ENCODE assay signal across 28 cellular contexts in genomic region chr2:170829016-170829415, GRCh38. TPM values are rescaled to one million over a fixed set of nuclear protein-coding genes. Genes with fewer than 3 reads are reported as not detected.
"Had no signal": no experiment of that assay in that cellular context is flagged by ENCODE, and none has a peak within 500 bp of the region (broad histone marks: within the 10 kb centered on the region; RNA-seq: fewer than 3 reads in every experiment).

No MANE protein-coding gene starts in this region.

- DNase-seq: activated CD4-positive, alpha-beta memory T cell treated with anti-CD3 and anti-CD28 coated beads, Interleukin-2, amount 10 ng/mL, durations not matched to agents 7 days and 5 days; activated CD4-positive, alpha-beta T cell treated with anti-CD3 and anti-CD28 coated beads for 1 hour; activated CD4-positive, alpha-beta T cell treated with anti-CD3 and anti-CD28 coated beads for 4 hours; activated CD4-positive, alpha-beta T cell treated with anti-CD3 and anti-CD28 coated beads, Interleukin-2, amount 10 ng/mL, durations not matched to agents 7 days and 5 days; activated CD4-positive, alpha-beta T cell treated with anti-CD3 and anti-CD28 coated beads, Interleukin-2, amount 50 U/mL, for 4 hours; activated CD8-positive, alpha-beta memory T cell treated with anti-CD3 and anti-CD28 coated beads, Interleukin-2, amount 50 U/mL, for 48 hours; activated effector memory CD4-positive, alpha-beta T cell treated with Interleukin-2 at 50 U/mL for 16 hours; activated gamma-delta T cell treated with Interleukin-2 at 50 U/mL for 16 hours; activated naive CD4-positive, alpha-beta T cell treated with anti-CD3 and anti-CD28 coated beads, Interleukin-2, amount 50 U/mL, for 16 hours; activated naive CD4-positive, alpha-beta T cell treated with Interleukin-2 at 50 U/mL for 16 hours; activated T-cell treated with anti-CD3 and anti-CD28 coated beads for 4 hours; activated T-cell treated with anti-CD3 and anti-CD28 coated beads, Interleukin-2, amount 50 U/mL, for 24 hours; amniotic stem cell; brain microvascular endothelial cell; cortex of kidney; dermis blood vessel endothelial cell; effector CD4-positive, alpha-beta T cell; effector memory CD8-positive, alpha-beta T cell; erythroblast; foreskin melanocyte; heart right ventricle; T-cell; T-helper 2 cell had no signal

- H3K4me3 ChIP-seq: esophagus muscularis mucosa, gastroesophageal sphincter, heart right ventricle had no signal

- H3K36me3 ChIP-seq: brain microvascular endothelial cell, esophagus muscularis mucosa, gastroesophageal sphincter, heart right ventricle had no signal

- H3K9me3 ChIP-seq: esophagus muscularis mucosa, gastroesophageal sphincter, heart right ventricle had no signal

- H3K27ac ChIP-seq: brain microvascular endothelial cell, esophagus muscularis mucosa, gastroesophageal sphincter, heart right ventricle had no signal

- ATAC-seq: activated T-helper 17 cell treated with anti-CD3 and anti-CD28 coated beads, Interleukin-2, amount 50 U/mL, for 72 hours; effector memory CD8-positive, alpha-beta T cell; gastroesophageal sphincter; heart right ventricle; T-cell had no signal

RNA-seq across cellular contexts. Expression of gene GAD1, which starts 12.3 kb away (rescaled TPM):
- total RNA-seq: dermis blood vessel endothelial cell, esophagus muscularis mucosa, gastroesophageal sphincter had no signal

RNA-seq across cellular contexts. Expression of gene ERICH2, which starts 58.8 kb away (rescaled TPM):
- total RNA-seq: activated CD4-positive, alpha-beta memory T cell treated with anti-CD3 and anti-CD28 coated beads, Interleukin-2, amount 10 ng/mL, durations not matched to agents 7 days and 5 days; activated CD4-positive, alpha-beta T cell treated with anti-CD3 and anti-CD28 coated beads, Interleukin-2, amount 10 ng/mL, durations not matched to agents 7 days and 5 days; activated T-helper 17 cell treated with anti-CD3 and anti-CD28 coated beads, Interleukin-2, amount 50 U/mL, for 72 hours; cerebellum; dermis blood vessel endothelial cell; gastroesophageal sphincter; glomerular endothelial cell; T-cell had no signal
